Comparison of ENCODE assay signal across 8 cellular contexts in genomic region chr1:212607924-212608208, GRCh38. TPM values are rescaled to one million over a fixed set of nuclear protein-coding genes. Genes with fewer than 3 reads are reported as not detected.
DNase-seq lines count a peak whose midpoint lies in the region; ATAC-seq and TF ChIP-seq lines count a peak whose summit lies in the region.

No MANE protein-coding gene starts in this region.

- H3K4me3 Mint-ChIP-seq in activated T-helper 2 cell treated with anti-CD3 and anti-CD28 coated beads, Interferon-gamma antibody, Interleukin-2, Interleukin-4, amounts not matched to agents 10 μg/mL and 5 μg/mL and 100 μg/mL, durations not matched to agents 14 hours and 24 hours and 36 hours (ENCODE audit: low read depth): peak overlapping the region; percentile 88
- peak overlapping the region; percentile 87 for H3K4me3 Mint-ChIP-seq in stimulated activated memory B cell treated with anti-CD40 and anti-IgM and Interleukin-4, amounts not matched to agents 10 μg/mL and 1 μg/mL and 100 μg/mL, for 72 hours

- peak overlapping the region; percentile 59 for H3K27ac Mint-ChIP-seq in activated T-helper 2 cell treated with anti-CD3 and anti-CD28 coated beads, Interferon-gamma antibody, Interleukin-2, Interleukin-4, amounts not matched to agents 10 μg/mL and 5 μg/mL and 100 μg/mL, durations not matched to agents 14 hours and 24 hours and 36 hours
- H3K27ac Mint-ChIP-seq in stimulated activated memory B cell treated with anti-CD40 and anti-IgM and Interleukin-4, amounts not matched to agents 10 μg/mL and 1 μg/mL and 100 μg/mL, for 72 hours: peak overlapping the region; percentile 90

- H3K36me3 Mint-ChIP-seq in activated T-helper 2 cell treated with anti-CD3 and anti-CD28 coated beads, Interferon-gamma antibody, Interleukin-2, Interleukin-4, amounts not matched to agents 10 μg/mL and 5 μg/mL and 100 μg/mL, durations not matched to agents 14 hours and 24 hours and 36 hours (ENCODE audit: low read depth): peaks cover 10% of the 10 kb centered on the region
- H3K36me3 Mint-ChIP-seq in stimulated activated memory B cell treated with anti-CD40 and anti-IgM and Interleukin-4, amounts not matched to agents 10 μg/mL and 1 μg/mL and 100 μg/mL, for 72 hours: no peaks in the 10 kb centered on the region

- H3K27me3 Mint-ChIP-seq in activated T-helper 2 cell treated with anti-CD3 and anti-CD28 coated beads, Interferon-gamma antibody, Interleukin-2, Interleukin-4, amounts not matched to agents 10 μg/mL and 5 μg/mL and 100 μg/mL, durations not matched to agents 14 hours and 24 hours and 36 hours (ENCODE audit: low read depth): peaks cover 44% of the 10 kb centered on the region
- H3K27me3 Mint-ChIP-seq in stimulated activated memory B cell treated with anti-CD40 and anti-IgM and Interleukin-4, amounts not matched to agents 10 μg/mL and 1 μg/mL and 100 μg/mL, for 72 hours: peaks cover 68% of the 10 kb centered on the region

- ATAC-seq in GM19043 (IDR thresholded peaks at IDR 0.05; ENCODE audit: low read depth, unreplicated experiment): peak; percentile 2
- ATAC-seq in HG03045 (IDR thresholded peaks at IDR 0.05; ENCODE audit: unreplicated experiment): peak; percentile 6
- peak; percentile 18 for ATAC-seq in stimulated activated memory B cell treated with anti-CD40 and anti-IgM and Interleukin-4, amounts not matched to agents 10 μg/mL and 1 μg/mL and 100 μg/mL, for 72 hours

- DNase-seq in activated T-helper 2 cell treated with anti-CD3 and anti-CD28 coated beads, Interferon-gamma antibody, Interleukin-2, Interleukin-4, amounts not matched to agents 10 μg/mL and 5 μg/mL and 100 μg/mL, durations not matched to agents 14 hours and 24 hours and 36 hours (ENCODE audit: low spot score): no peak
- no peak for DNase-seq in stimulated activated CD8-positive, alpha-beta memory T cell treated with anti-CD3 and anti-CD28 coated beads, Interleukin-4, amount 100 ng/mL, for 48 hours
- DNase-seq in Kasumi-1 (lab: John Stamatoyannopoulos, UW) (no peak), erythroblast (lab: John Stamatoyannopoulos, UW) (no peak)

- peaks cover 44% of the 10 kb centered on the region for H3K4me1 Mint-ChIP-seq in activated T-helper 2 cell treated with anti-CD3 and anti-CD28 coated beads, Interferon-gamma antibody, Interleukin-2, Interleukin-4, amounts not matched to agents 10 μg/mL and 5 μg/mL and 100 μg/mL, durations not matched to agents 14 hours and 24 hours and 36 hours (ENCODE audit: low read depth)
- peaks cover 32% of the 10 kb centered on the region for H3K4me1 Mint-ChIP-seq in stimulated activated memory B cell treated with anti-CD40 and anti-IgM and Interleukin-4, amounts not matched to agents 10 μg/mL and 1 μg/mL and 100 μg/mL, for 72 hours

- H3K9me3 Mint-ChIP-seq in activated T-helper 2 cell treated with anti-CD3 and anti-CD28 coated beads, Interferon-gamma antibody, Interleukin-2, Interleukin-4, amounts not matched to agents 10 μg/mL and 5 μg/mL and 100 μg/mL, durations not matched to agents 14 hours and 24 hours and 36 hours: no peaks in the 10 kb centered on the region
- no peaks in the 10 kb centered on the region for H3K9me3 Mint-ChIP-seq in stimulated activated memory B cell treated with anti-CD40 and anti-IgM and Interleukin-4, amounts not matched to agents 10 μg/mL and 1 μg/mL and 100 μg/mL, for 72 hours

- peak overlapping the region; percentile 53 for H3K4me3 ChIP-seq in iPS-11a (ENCODE audit: low read depth, low read length)

- intact Hi-C loops in activated T-helper 2 cell treated with anti-CD3 and anti-CD28 coated beads, Interferon-gamma antibody, Interleukin-2, Interleukin-4, amounts not matched to agents 10 μg/mL and 5 μg/mL and 100 μg/mL, durations not matched to agents 14 hours and 24 hours and 36 hours (cut with micrococcal nuclease): loop anchor here (1.0 to 5.0 kb wide), 7 partner anchors 12 to 321 kb away; partner anchors contain the start of gene BATF3

- TF ChIP-seq POLR2A in erythroblast (IDR thresholded peaks at IDR 0.05; ENCODE audit: low read length): no peak

RNA-seq across cellular contexts. Expression of gene ATF3, which starts 0.7 kb away (rescaled TPM):
- total RNA-seq in activated T-helper 2 cell treated with anti-CD3 and anti-CD28 coated beads, Interferon-gamma antibody, Interleukin-2, Interleukin-4, amounts not matched to agents 10 μg/mL and 5 μg/mL and 100 μg/mL, durations not matched to agents 14 hours and 24 hours and 36 hours: 17.9 and 23.9 TPM in 2 replicates
